25 cellular contexts compared by ENCODE assay signal in genomic region chr2:189367343-189367742, GRCh38.
DNase-seq lines count a peak whose midpoint lies in the region; ATAC-seq, FAIRE-seq and TF ChIP-seq lines count a peak whose summit lies in the region.
"Had no signal": no experiment of that assay in that cellular context is flagged by ENCODE, and none has a peak within 500 bp of the region (broad histone marks: within the 10 kb centered on the region; RNA-seq: fewer than 3 reads in every experiment).

No MANE protein-coding gene starts in this region.

- no peak for DNase-seq in Calu3
- no peak for DNase-seq in SK-N-SH
- no peak for DNase-seq in astrocyte (ENCODE audit: low read depth)
- DNase-seq in osteoblast (ENCODE audit: insufficient read length, low spot score, missing footprints), result no peak
- no peak for DNase-seq in NCI-H748 treated with DMSO at 0.1 percent for 48 hours (lab: John Stamatoyannopoulos, UW)
- DNase-seq in natural killer cell, result no peak
- DNase-seq in Kasumi-1 (lab: John Stamatoyannopoulos, UW), result no peak
- DNase-seq: 8988T; ACHN; AML-193; BE2C; CD4-positive, alpha-beta T cell; CD8-positive, alpha-beta memory T cell; DMS53; DMS79 treated with DMSO at 0.1 percent for 48 hours; GF-D8; GM23248; H7; HCEC 1CT had no signal

- H3K9ac ChIP-seq in SK-N-SH (no peak overlapping the region), astrocyte (ENCODE audit: low read length) (no peak overlapping the region)
- H3K9ac ChIP-seq: BLaER1 treated with 17β-estradiol and CSF1 and Interleukin-3, amounts not matched to agents 10 nM and 100 nM; GM23248 had no signal

- H3K9me3 Mint-ChIP-seq in Calu3 (ENCODE audit: low read depth, unreplicated experiment), result no peaks in the 10 kb centered on the region
- peaks cover 2% of the 10 kb centered on the region for H3K9me3 Mint-ChIP-seq in astrocyte (ENCODE audit: unreplicated experiment)
- no peaks in the 10 kb centered on the region for H3K9me3 Mint-ChIP-seq in natural killer cell
- H3K9me3 Mint-ChIP-seq: CD14-positive monocyte; CD4-positive, alpha-beta T cell; CD8-positive, alpha-beta memory T cell had no signal

- intact Hi-C loops in Calu3 (cut with micrococcal nuclease; ENCODE audit: unreplicated experiment), result no loop called here
- intact Hi-C loops in natural killer cell (cut with micrococcal nuclease), result no loop called here

- no peak overlapping the region for H3K4me3 ChIP-seq in SK-N-SH (ENCODE audit: low read depth in 2 of 2, low read length in 1 of 2)
- H3K4me3 ChIP-seq in astrocyte (ENCODE audit: insufficient read depth, low read depth, low read length), result no peak overlapping the region
- no peak overlapping the region for H3K4me3 ChIP-seq in osteoblast (ENCODE audit: insufficient read depth, low read length)
- H3K4me3 ChIP-seq: A549; BLaER1 treated with 17β-estradiol and CSF1 and Interleukin-3, amounts not matched to agents 10 nM and 100 nM; GM23248 had no signal

- no peak for FAIRE-seq in astrocyte (lab: Jason Lieb, UNC)
- FAIRE-seq: A549, GM12891, H1 had no signal

- 70% methylated on average over 2 of the region's 2 CpGs for WGBS in SK-N-SH (ENCODE audit: low lambda C conversion rate)

- H3K4me3 Mint-ChIP-seq in Calu3 (ENCODE audit: low read depth, unreplicated experiment) (no peak overlapping the region), astrocyte (ENCODE audit: unreplicated experiment) (no peak overlapping the region), natural killer cell (no peak overlapping the region)
- H3K4me3 Mint-ChIP-seq: CD14-positive monocyte; CD4-positive, alpha-beta T cell; CD8-positive, alpha-beta memory T cell had no signal

- H3K27me3 ChIP-seq in SK-N-SH (ENCODE audit: insufficient read depth), result no peaks in the 10 kb centered on the region
- H3K27me3 ChIP-seq in astrocyte (ENCODE audit: insufficient read depth, low read length), result no peaks in the 10 kb centered on the region
- no peaks in the 10 kb centered on the region for H3K27me3 ChIP-seq in osteoblast (ENCODE audit: insufficient read depth, low read length)
- H3K27me3 ChIP-seq: BE2C; BLaER1 treated with 17β-estradiol and CSF1 and Interleukin-3, amounts not matched to agents 10 nM and 100 nM had no signal

- no peak for ATAC-seq in natural killer cell
- no peak for ATAC-seq in HG03280 (IDR thresholded peaks at IDR 0.05; ENCODE audit: unreplicated experiment)
- ATAC-seq: A549 had no signal

- H3K9me3 ChIP-seq in SK-N-SH, result no peaks in the 10 kb centered on the region
- no peaks in the 10 kb centered on the region for H3K9me3 ChIP-seq in astrocyte (ENCODE audit: insufficient read depth, low read depth, low read length)
- no peaks in the 10 kb centered on the region for H3K9me3 ChIP-seq in osteoblast (ENCODE audit: low read depth, low read length)
- H3K9me3 ChIP-seq: A549; BE2C; BLaER1 treated with 17β-estradiol and CSF1 and Interleukin-3, amounts not matched to agents 10 nM and 100 nM had no signal

- H3K36me3 ChIP-seq in SK-N-SH (replicated peaks in 1 of 2; ENCODE audit: control insufficient read depth in 1 of 2, insufficient read depth in 2 of 2, low read length in 1 of 2) (no peaks in the 10 kb centered on the region), astrocyte (ENCODE audit: insufficient read depth, low read length) (no peaks in the 10 kb centered on the region), osteoblast (ENCODE audit: insufficient read depth, low read length) (no peaks in the 10 kb centered on the region)
- H3K36me3 ChIP-seq: BE2C; BLaER1 treated with 17β-estradiol and CSF1 and Interleukin-3, amounts not matched to agents 10 nM and 100 nM had no signal

- no TSS peak for BruUV-seq in Calu3 (replicated peaks; lab: Mats Ljungman, UMichigan)

- no peak for TF ChIP-seq RAD21 in SK-N-SH (IDR thresholded peaks at IDR 0.05; ENCODE audit: low read length)

- H3K27me3 Mint-ChIP-seq in Calu3 (ENCODE audit: unreplicated experiment) (no peaks in the 10 kb centered on the region), astrocyte (ENCODE audit: low read depth, unreplicated experiment) (no peaks in the 10 kb centered on the region), natural killer cell (ENCODE audit: low read depth in 2 of 2) (no peaks in the 10 kb centered on the region)
- H3K27me3 Mint-ChIP-seq: CD4-positive, alpha-beta T cell; CD8-positive, alpha-beta memory T cell had no signal

- peaks cover 43% of the 10 kb centered on the region for H3F3A ChIP-seq in SK-N-SH (replicated peaks; ENCODE audit: insufficient read depth)

- H3K4me1 Mint-ChIP-seq in Calu3 (ENCODE audit: low read depth, unreplicated experiment) (peaks cover 47% of the 10 kb centered on the region), astrocyte (ENCODE audit: low read depth, unreplicated experiment) (peaks cover 16% of the 10 kb centered on the region), natural killer cell (no peaks in the 10 kb centered on the region)
- H3K4me1 Mint-ChIP-seq: CD8-positive, alpha-beta memory T cell had no signal

- peak overlapping the region; percentile 53 to 91; a peak in 3 of 4 replicates for H3K27ac ChIP-seq in SK-N-SH (ENCODE audit: low read depth in 2 of 2, low read length in 1 of 2)
- no peak overlapping the region for H3K27ac ChIP-seq in astrocyte (ENCODE audit: low read depth, low read length)
- no peak overlapping the region for H3K27ac ChIP-seq in osteoblast (ENCODE audit: low read depth, low read length)
- H3K27ac ChIP-seq: BLaER1 treated with 17β-estradiol and CSF1 and Interleukin-3, amounts not matched to agents 10 nM and 100 nM; GM23248 had no signal

- TF ChIP-seq EP300 in SK-N-SH (IDR thresholded peaks at IDR 0.05; ENCODE audit: borderline replicate concordance in 1 of 2, low read depth in 1 of 2, low read length in 1 of 2), result no peak

- H3K27ac Mint-ChIP-seq in Calu3 (ENCODE audit: unreplicated experiment) (peak overlapping the region; percentile 13), astrocyte (ENCODE audit: unreplicated experiment) (peak overlapping the region; percentile 11), natural killer cell (no peak overlapping the region)
- H3K27ac Mint-ChIP-seq: CD14-positive monocyte; CD4-positive, alpha-beta T cell; CD8-positive, alpha-beta memory T cell had no signal

- CTCF ChIA-PET in Calu3 (lab: Charles Lee), result no interaction called here
- CTCF ChIA-PET in SK-N-SH (lab: Yijun Ruan, JAX), result no interaction called here

- H4K20me1 ChIP-seq in SK-N-SH (ENCODE audit: insufficient read depth), result no peaks in the 10 kb centered on the region
- no peaks in the 10 kb centered on the region for H4K20me1 ChIP-seq in astrocyte (ENCODE audit: insufficient read depth, low read length)
- H4K20me1 ChIP-seq in osteoblast (ENCODE audit: insufficient read depth, low read length), result no peaks in the 10 kb centered on the region
- H4K20me1 ChIP-seq: BLaER1 treated with 17β-estradiol and CSF1 and Interleukin-3, amounts not matched to agents 10 nM and 100 nM had no signal

- POLR2A ChIA-PET in SK-N-SH (lab: Yijun Ruan, JAX), result interaction anchor here (0.6 kb wide), 1 partner anchor 11 kb away, joined by 3 read pairs; no protein-coding TSS in a partner anchor

- H3K4me2 ChIP-seq in SK-N-SH, result no peak overlapping the region
- no peak overlapping the region for H3K4me2 ChIP-seq in astrocyte (ENCODE audit: low read length)
- no peak overlapping the region for H3K4me2 ChIP-seq in osteoblast (ENCODE audit: insufficient read depth, low read length)
- H3K4me2 ChIP-seq: A549; BLaER1 treated with 17β-estradiol and CSF1 and Interleukin-3, amounts not matched to agents 10 nM and 100 nM had no signal

- H3K36me3 Mint-ChIP-seq in Calu3 (ENCODE audit: insufficient read depth, unreplicated experiment) (no peaks in the 10 kb centered on the region), astrocyte (ENCODE audit: low read depth, unreplicated experiment) (no peaks in the 10 kb centered on the region), natural killer cell (no peaks in the 10 kb centered on the region)
- H3K36me3 Mint-ChIP-seq: CD14-positive monocyte had no signal

- no peak overlapping the region for H2AFZ ChIP-seq in SK-N-SH (ENCODE audit: low read depth)
- no peak overlapping the region for H2AFZ ChIP-seq in astrocyte (ENCODE audit: low read depth, low read length)
- peak overlapping the region; percentile 1 for H2AFZ ChIP-seq in osteoblast (ENCODE audit: low read length)
- H2AFZ ChIP-seq: GM23248 had no signal

- H3K79me2 ChIP-seq in SK-N-SH (ENCODE audit: insufficient read depth) (no peaks in the 10 kb centered on the region), astrocyte (ENCODE audit: insufficient read depth, low read length) (no peaks in the 10 kb centered on the region), osteoblast (ENCODE audit: insufficient read depth, low read length) (no peaks in the 10 kb centered on the region)

- H3K9me2 ChIP-seq in SK-N-SH, result no peaks in the 10 kb centered on the region

- H3K4me1 ChIP-seq in SK-N-SH (ENCODE audit: control insufficient read depth in 1 of 2, insufficient read depth in 2 of 2, low read depth in 1 of 2, low read length in 1 of 2) (peaks cover 0 to 27% of the 10 kb centered on the region in 2 experiments; a peak in 3 of 4 replicates), astrocyte (ENCODE audit: insufficient read depth, low read length) (peaks cover 19% of the 10 kb centered on the region), osteoblast (ENCODE audit: insufficient read depth, low read length) (peaks cover 38% of the 10 kb centered on the region)
- H3K4me1 ChIP-seq: BE2C had no signal

- TF ChIP-seq CTCF in Calu3 (IDR thresholded peaks at IDR 0.05; ENCODE audit: unreplicated experiment) (no peak), SK-N-SH (IDR thresholded peaks at IDR 0.05) (no peak), astrocyte (IDR thresholded peaks at IDR 0.05; ENCODE audit: insufficient read depth, low read depth, low read length) (no peak), osteoblast (IDR thresholded peaks at IDR 0.05; ENCODE audit: extremely low read depth, low read depth, low read length) (no peak), natural killer cell (IDR thresholded peaks at IDR 0.05) (no peak)

TF ChIP-seq in SK-N-SH, 30 proteins besides CTCF, POLR2A, EP300 and RAD21 (continues in another document):
- TF ChIP-seq PBX3 (IDR thresholded peaks at IDR 0.05) (no peak; the same call in 1 of the 2 replicates), USF1 (IDR thresholded peaks at IDR 0.05; ENCODE audit: borderline replicate concordance, low read depth) (no peak), GATA2 (CRISPR knock-in tag; IDR thresholded peaks at IDR 0.05) (no peak)

Comparison
In these comparisons a context has a peak if more than half of its experiments do, and no peak if none do; other contexts are left out.
1. H3K27ac Mint-ChIP-seq: peak in Calu3 (single experiment) and astrocyte (single experiment); none in natural killer cell (0 of 2).
2. H3K27ac ChIP-seq: peak in SK-N-SH (2 of 2); none in astrocyte (single experiment) and osteoblast (single experiment).